In the genomic region with DNA sequence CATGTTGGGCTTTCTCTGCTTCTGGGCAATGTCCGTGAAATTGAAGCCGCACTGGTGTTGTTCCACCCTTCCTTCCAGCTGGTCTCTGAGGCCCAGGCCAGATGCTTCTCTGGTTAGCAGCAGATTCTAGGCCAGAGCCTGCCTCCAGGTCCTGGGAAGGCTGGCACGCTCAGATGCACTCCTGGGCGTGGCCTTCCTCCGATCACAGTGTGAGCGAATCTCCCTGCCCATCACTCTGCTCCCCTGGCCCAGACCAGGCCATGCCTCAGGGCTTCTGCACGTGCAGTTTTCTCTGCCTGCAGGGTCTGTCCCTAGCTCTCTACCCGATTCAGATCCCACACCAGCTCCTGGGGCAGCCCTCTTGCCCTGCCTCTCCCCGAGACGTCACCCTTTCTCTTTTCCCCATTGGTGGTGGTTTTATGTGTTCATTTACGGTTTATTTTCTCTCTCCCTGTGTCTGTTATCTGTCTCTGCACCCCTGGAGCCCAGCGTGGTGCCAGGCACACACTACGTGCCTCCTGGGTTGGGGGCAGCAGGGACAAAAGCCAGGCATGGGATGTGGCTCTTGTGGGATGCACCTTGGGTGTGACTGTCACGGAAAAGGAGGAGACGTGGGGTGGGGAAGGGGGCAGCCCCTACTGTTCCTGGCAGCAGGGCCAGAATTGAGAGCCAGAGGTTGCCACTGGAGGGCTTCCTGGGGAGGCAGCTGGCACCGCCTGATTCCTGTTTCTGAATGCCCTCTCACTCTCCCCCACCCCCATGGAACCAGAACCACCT, we compare ENCODE assay signal across 13 cellular contexts.
DNase-seq lines count a peak whose midpoint lies in the region; ATAC-seq, FAIRE-seq and TF ChIP-seq lines count a peak whose summit lies in the region.
"Had no signal": no experiment of that assay in that cellular context is flagged by ENCODE, and none has a peak within 500 bp of the region (broad histone marks: within the 10 kb centered on the region; RNA-seq: fewer than 3 reads in every experiment).

No MANE protein-coding gene starts in this region.

- H3K9me2 ChIP-seq in Karpas-422 (replicated peaks; ENCODE audit: insufficient read depth, low read length): no peaks in the 10 kb centered on the region

- peak; percentile 9 for DNase-seq in 8988T
- peak; percentile 16 for DNase-seq in GM12891 (ENCODE audit: insufficient read length, low spot score)
- DNase-seq in esophagus muscularis mucosa (ENCODE audit: extremely low spot score): peak; percentile 80
- peak; percentile 88 for DNase-seq in mesenteric fat pad (ENCODE audit: low spot score)
- no peak for DNase-seq in Karpas-422
- DNase-seq in kidney glomerular epithelial cell (lab: John Stamatoyannopoulos, UW): no peak
- no peak for DNase-seq in cerebellar cortex (ENCODE audit: low spot score)
- DNase-seq: CD4-positive, alpha-beta T cell; GOT3; NCI-H1105 treated with DMSO at 0.1 percent for 48 hours; stimulated activated naive CD4-positive, alpha-beta T cell treated with Interleukin-2 at 50 U/mL for 16 hours had no signal

- no peak for TF ChIP-seq CTCF in esophagus muscularis mucosa (IDR thresholded peaks at IDR 0.05)

- H3K4me2 ChIP-seq in Karpas-422 (ENCODE audit: low read depth, low read length, poor library complexity, severe bottlenecking): no peak overlapping the region

- WGBS in esophagus muscularis mucosa: 77% methylated on average over 16 of the region's 16 CpGs

- peak overlapping the region in 1 of 4 donors; percentile 49 for H3K27ac ChIP-seq in esophagus muscularis mucosa (replicated peaks in 1 of 4)
- no peak overlapping the region for H3K27ac ChIP-seq in Karpas-422 (ENCODE audit: low read length)
- H3K27ac ChIP-seq: cardiac muscle cell had no signal

- no peak overlapping the region for H3K4me3 ChIP-seq in esophagus muscularis mucosa
- H3K4me3 ChIP-seq in Karpas-422 (ENCODE audit: low read length): no peak overlapping the region
- H3K4me3 ChIP-seq: cardiac muscle cell had no signal

- H3K27me3 ChIP-seq in esophagus muscularis mucosa: peaks cover 0 to 30% (median 0%) of the 10 kb centered on the region in 4 donors
- H3K27me3 ChIP-seq in Karpas-422 (ENCODE audit: low read length): no peaks in the 10 kb centered on the region

- peaks cover 15 to 40% (median 18%) of the 10 kb centered on the region in 4 donors for H3K4me1 ChIP-seq in esophagus muscularis mucosa
- H3K4me1 ChIP-seq in Karpas-422 (ENCODE audit: low read length): peaks cover 1% of the 10 kb centered on the region; the same call in 1 of the 2 replicates

- H4K20me1 ChIP-seq in Karpas-422 (ENCODE audit: insufficient read depth, low read depth, low read length): no peaks in the 10 kb centered on the region

- no peak overlapping the region for H3K9ac ChIP-seq in Karpas-422 (ENCODE audit: low read length)

- no peak for FAIRE-seq in GM12891 (lab: Jason Lieb, UNC)

- no peak overlapping the region for H2AFZ ChIP-seq in Karpas-422 (ENCODE audit: low read length)

- H3K36me3 ChIP-seq in esophagus muscularis mucosa: no peaks in the 10 kb centered on the region
- H3K36me3 ChIP-seq in Karpas-422 (ENCODE audit: insufficient read depth, low read length): no peaks in the 10 kb centered on the region
- H3K36me3 ChIP-seq: cardiac muscle cell had no signal

- ATAC-seq in GM18498 (IDR thresholded peaks at IDR 0.05; ENCODE audit: unreplicated experiment): no peak

- no peak for TF ChIP-seq EP300 in esophagus muscularis mucosa (IDR thresholded peaks at IDR 0.05)

- no peaks in the 10 kb centered on the region for H3K79me2 ChIP-seq in Karpas-422 (ENCODE audit: low read length)

- H3K9me3 ChIP-seq in esophagus muscularis mucosa: no peaks in the 10 kb centered on the region
- no peaks in the 10 kb centered on the region for H3K9me3 ChIP-seq in Karpas-422 (ENCODE audit: low read length)

- no peak for TF ChIP-seq POLR2A in GM12891 (IDR thresholded peaks at IDR 0.05; ENCODE audit: low read depth, low read length)
- no peak for TF ChIP-seq POLR2A in esophagus muscularis mucosa (IDR thresholded peaks at IDR 0.05; ENCODE audit: low read depth)

- intact Hi-C loops in esophagus muscularis mucosa (cut with DNase I): no loop called here

TF ChIP-seq in GM12891, 5 proteins besides CTCF, POLR2A, EP300 and RAD21:
- TF ChIP-seq POU2F2 (IDR thresholded peaks at IDR 0.05; ENCODE audit: low read depth, low read length) (no peak), TAF1 (IDR thresholded peaks at IDR 0.05; ENCODE audit: low read depth, low read length) (no peak), PAX5 (IDR thresholded peaks at IDR 0.05; ENCODE audit: insufficient read depth, low read length, severe bottlenecking) (no peak), SPI1 (IDR thresholded peaks at IDR 0.05; ENCODE audit: low read depth, low read length) (no peak), POLR2AphosphoS5 (IDR thresholded peaks at IDR 0.05; ENCODE audit: low read depth, low read length) (no peak)

Comparison
In these comparisons a context has a peak if more than half of its experiments do, and no peak if none do; other contexts are left out.
1. DNase-seq: peak in 8988T (single experiment), GM12891 (single experiment), esophagus muscularis mucosa (single experiment) and mesenteric fat pad (single experiment); none in Karpas-422 (single experiment), kidney glomerular epithelial cell (single experiment) and cerebellar cortex (single experiment).